In the genomic region with DNA sequence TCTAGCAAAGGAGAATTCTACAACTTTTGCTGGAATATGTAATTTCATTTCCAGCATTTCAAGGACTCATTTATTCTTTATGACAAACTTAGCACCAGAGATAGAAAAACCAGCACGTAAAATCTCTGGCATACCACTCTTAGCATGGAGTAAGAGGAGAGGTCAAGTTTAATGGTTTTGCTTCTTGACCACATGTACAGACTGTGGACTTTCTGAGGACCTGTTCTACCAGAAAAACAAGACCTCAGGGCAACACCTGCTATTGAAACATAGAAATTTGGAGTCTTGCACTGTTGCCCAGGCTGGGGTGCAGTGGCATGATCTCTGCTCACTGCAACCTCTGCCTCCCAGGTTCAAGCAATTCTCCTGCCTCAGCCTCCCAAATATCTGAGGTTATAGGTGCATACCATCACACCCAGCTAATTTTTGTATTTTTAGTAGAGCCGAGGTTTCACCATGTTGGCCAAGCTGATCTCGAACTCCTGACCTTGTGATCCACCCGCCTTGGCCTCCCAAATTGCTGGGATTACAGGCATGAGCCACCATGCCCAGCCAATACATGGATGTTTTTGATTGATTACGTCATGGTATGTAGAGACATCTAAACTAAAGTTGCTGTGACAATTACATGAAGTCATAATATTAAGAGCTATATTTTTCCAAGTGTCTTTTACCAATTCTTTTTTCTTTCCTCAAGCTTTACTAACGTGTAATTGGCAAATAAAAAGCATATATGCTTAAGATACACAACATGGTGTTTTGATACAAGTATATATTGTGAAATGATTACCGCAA, we compare ENCODE assay signal across 16 cellular contexts.
"Had no signal": no experiment of that assay in that cellular context is flagged by ENCODE, and none has a peak within 500 bp of the region (broad histone marks: within the 10 kb centered on the region; RNA-seq: fewer than 3 reads in every experiment).

No MANE protein-coding gene starts in this region.

- H2AFZ ChIP-seq: hepatocyte had no signal

- H3K4me3 ChIP-seq: coronary artery, hepatocyte, psoas muscle, stomach had no signal

- ATAC-seq: left colon; naive thymus-derived CD4-positive, alpha-beta T cell; psoas muscle had no signal

- DNase-seq: effector CD4-positive, alpha-beta T cell; foreskin melanocyte; head of caudate nucleus; left colon; mesendoderm; naive thymus-derived CD4-positive, alpha-beta T cell; nephron progenitor cell; psoas muscle; stimulated activated CD4-positive, alpha-beta T cell treated with anti-CD3 and anti-CD28 coated beads, Interleukin-12 subunit alpha, Interleukin-12 subunit beta, amount 100 ng/mL, for 4 hours; stimulated activated naive CD4-positive, alpha-beta T cell; stomach; substantia nigra had no signal

- H3K27me3 ChIP-seq: hepatocyte had no signal

- H3K4me1 ChIP-seq: psoas muscle, stomach had no signal

- H3K9me3 ChIP-seq: psoas muscle, stomach had no signal

- H3K79me2 ChIP-seq: hepatocyte had no signal

- H3K36me3 ChIP-seq: stomach had no signal

- FAIRE-seq: small intestine, urothelium cell line had no signal

- H3K27ac ChIP-seq: coronary artery, hepatocyte, psoas muscle, stomach had no signal

- H3K4me2 ChIP-seq: hepatocyte had no signal
